ENCODE assay signal across 10 cellular contexts in genomic region chr5:151264113-151264512, GRCh38. TPM values are rescaled to one million over a fixed set of nuclear protein-coding genes. Genes with fewer than 3 reads are reported as not detected.
DNase-seq lines count a peak whose midpoint lies in the region; ATAC-seq and TF ChIP-seq lines count a peak whose summit lies in the region.
"Had no signal": no experiment of that assay in that cellular context is flagged by ENCODE, and none has a peak within 500 bp of the region (broad histone marks: within the 10 kb centered on the region; RNA-seq: fewer than 3 reads in every experiment).

No MANE protein-coding gene starts in this region.

- H3K4me1 Mint-ChIP-seq in activated CD4-positive, alpha-beta T cell treated with anti-CD3 and anti-CD28 coated beads, Interleukin-2, amount 10 ng/mL, durations not matched to agents 7 days and 5 days: peaks cover 12% of the 10 kb centered on the region
- peaks cover 44% of the 10 kb centered on the region for H3K4me1 Mint-ChIP-seq in stimulated activated memory B cell treated with anti-CD40 and anti-IgM and Interleukin-4, amounts not matched to agents 10 μg/mL and 1 μg/mL and 100 μg/mL, for 72 hours

- no peaks in the 10 kb centered on the region for H3K79me1 ChIP-seq in IMR-90 (ENCODE audit: low read depth in 1 of 2, low read length in 2 of 2)

- H4K91ac ChIP-seq in IMR-90 (ENCODE audit: insufficient read depth, low read depth, low read length): no peak overlapping the region

- no peak overlapping the region for H4K5ac ChIP-seq in IMR-90 (ENCODE audit: low read depth, low read length)

- no CpG with 5 or more reads among the region's 1 CpG for WGBS in IMR-90 (ENCODE audit: extremely low coverage in 2 of 2, insufficient read length in 1 of 2), 2 experiments

- H3K27ac ChIP-seq in IMR-90 (ENCODE audit: insufficient read depth, low read length) (no peak overlapping the region), tibial artery (no peak overlapping the region)
- H3K27ac ChIP-seq: C4-2B had no signal

- intact Hi-C loops in IMR-90 (cut with micrococcal nuclease): no loop called here
- intact Hi-C loops in tibial artery (cut with DNase I; ENCODE audit: low total_unique reads): no loop called here

- TF ChIP-seq CTCF in IMR-90 (conservative IDR thresholded peaks at IDR 0.05; ENCODE audit: low read depth, low read length) (no peak), tibial artery (IDR thresholded peaks at IDR 0.05) (no peak)

- H3K4me2 ChIP-seq in IMR-90 (ENCODE audit: low read depth, low read length): no peak overlapping the region

- H2BK120ac ChIP-seq in IMR-90 (ENCODE audit: low read depth, low read length): no peak overlapping the region

- TF ChIP-seq RAD21 in IMR-90 (IDR thresholded peaks at IDR 0.05; ENCODE audit: low read length): no peak

- no peak overlapping the region for H2BK20ac ChIP-seq in IMR-90 (ENCODE audit: low read depth, low read length)

- H2AK5ac ChIP-seq in IMR-90 (ENCODE audit: low read depth, low read length): no peak overlapping the region

- dilution Hi-C loops in IMR-90 (cut with HindIII; ENCODE audit: low sequenced_read_pairs, unreplicated experiment): no loop called here

- H2BK15ac ChIP-seq in IMR-90 (ENCODE audit: low read depth, low read length): no peak overlapping the region

- H2AK9ac ChIP-seq in IMR-90 (replicated peaks; ENCODE audit: low read depth, low read length, poor library complexity): peak overlapping the region; percentile 22

- H3K23ac ChIP-seq in IMR-90 (ENCODE audit: low read depth, low read length): no peak overlapping the region

- no peak overlapping the region for H3K4me3 ChIP-seq in IMR-90 (ENCODE audit: insufficient read depth, low read depth, low read length)
- no peak overlapping the region for H3K4me3 ChIP-seq in tibial artery

- H3K14ac ChIP-seq in IMR-90 (replicated peaks; ENCODE audit: low read depth, low read length): no peak overlapping the region

- peaks cover 5% of the 10 kb centered on the region for H3K9me1 ChIP-seq in IMR-90 (ENCODE audit: insufficient read depth, low read length)

- in situ Hi-C loops in IMR-90 (cut with MboI; ENCODE audit: low sequenced_read_pairs): no loop called here

- H3K4me1 ChIP-seq in IMR-90 (ENCODE audit: control insufficient read depth, insufficient read depth, low read length) (peaks cover 2% of the 10 kb centered on the region; the same call in 1 of the 2 replicates), tibial artery (peaks cover 0 to 2% (median 0%) of the 10 kb centered on the region in 4 donors)

- H3K27me3 ChIP-seq in IMR-90 (ENCODE audit: control insufficient read depth, insufficient read depth, low read length) (no peaks in the 10 kb centered on the region), tibial artery (no peaks in the 10 kb centered on the region)

- H3K9me3 ChIP-seq in IMR-90 (ENCODE audit: control insufficient read depth, insufficient read depth, low read length): no peaks in the 10 kb centered on the region
- no peaks in the 10 kb centered on the region for H3K9me3 ChIP-seq in tibial artery

- no peak overlapping the region for H3K56ac ChIP-seq in IMR-90 (ENCODE audit: extremely low read depth, insufficient read depth, low read length)

- no TSS peak for BruUV-seq in IMR-90 (replicated peaks; lab: Mats Ljungman, UMichigan)

- H2BK5ac ChIP-seq in IMR-90 (ENCODE audit: low read depth, low read length, poor library complexity, severe bottlenecking): no peak overlapping the region

- no peaks in the 10 kb centered on the region for H3K9me3 Mint-ChIP-seq in activated CD4-positive, alpha-beta T cell treated with anti-CD3 and anti-CD28 coated beads, Interleukin-2, amount 10 ng/mL, durations not matched to agents 7 days and 5 days
- no peaks in the 10 kb centered on the region for H3K9me3 Mint-ChIP-seq in stimulated activated memory B cell treated with anti-CD40 and anti-IgM and Interleukin-4, amounts not matched to agents 10 μg/mL and 1 μg/mL and 100 μg/mL, for 72 hours

- CTCF ChIA-PET in activated CD4-positive, alpha-beta T cell treated with anti-CD3 and anti-CD28 coated beads, Interleukin-2, amount 10 ng/mL, durations not matched to agents 7 days and 5 days (lab: Charles Lee): interaction anchor here (2.7 kb wide), 1 partner anchor 11 kb away, joined by 13 read pairs; the partner anchor contains the start of gene GM2A
- CTCF ChIA-PET in IMR-90 (lab: Yijun Ruan, JAX): interaction anchor here (0.9 kb wide), 1 partner anchor 11 kb away, joined by 4 read pairs; the partner anchor contains the start of gene GM2A

- H3K27ac Mint-ChIP-seq in activated CD4-positive, alpha-beta T cell treated with anti-CD3 and anti-CD28 coated beads, Interleukin-2, amount 10 ng/mL, durations not matched to agents 7 days and 5 days: peak overlapping the region; percentile 20
- peak overlapping the region; percentile 81 for H3K27ac Mint-ChIP-seq in stimulated activated memory B cell treated with anti-CD40 and anti-IgM and Interleukin-4, amounts not matched to agents 10 μg/mL and 1 μg/mL and 100 μg/mL, for 72 hours

- no peak overlapping the region for H4K8ac ChIP-seq in IMR-90 (ENCODE audit: low read depth in 2 of 2, low read length in 2 of 2)

- POLR2A ChIA-PET in activated CD4-positive, alpha-beta T cell treated with anti-CD3 and anti-CD28 coated beads, Interleukin-2, amount 10 ng/mL, durations not matched to agents 7 days and 5 days (lab: Charles Lee): no interaction called here
- POLR2A ChIA-PET in IMR-90 (lab: Charles Lee; ENCODE audit: unreplicated experiment): no interaction called here

- no peak overlapping the region for H3K9ac ChIP-seq in IMR-90 (ENCODE audit: low read depth, low read length)

- DNase-seq in activated CD4-positive, alpha-beta T cell treated with anti-CD3 and anti-CD28 coated beads, Interleukin-2, amount 10 ng/mL, durations not matched to agents 7 days and 5 days: no peak
- no peak for DNase-seq in activated CD4-positive, alpha-beta T cell treated with anti-CD3 and anti-CD28 coated beads, Interleukin-2, amount 50 U/mL, for 4 hours
- DNase-seq in IMR-90: peak; percentile 47
- DNase-seq in dermis blood vessel endothelial cell: peak; percentile 29
- DNase-seq in tibial artery: no peak
- no peak for DNase-seq in mucosa of gallbladder (ENCODE audit: low spot score)

- peak overlapping the region; percentile 61 for H2AFZ ChIP-seq in IMR-90 (replicated peaks; ENCODE audit: low read length, poor library complexity)

- no peaks in the 10 kb centered on the region for H4K20me1 ChIP-seq in IMR-90 (ENCODE audit: insufficient read depth, low read length)

- no peak overlapping the region for H3K4me3 Mint-ChIP-seq in activated CD4-positive, alpha-beta T cell treated with anti-CD3 and anti-CD28 coated beads, Interleukin-2, amount 10 ng/mL, durations not matched to agents 7 days and 5 days
- H3K4me3 Mint-ChIP-seq in stimulated activated memory B cell treated with anti-CD40 and anti-IgM and Interleukin-4, amounts not matched to agents 10 μg/mL and 1 μg/mL and 100 μg/mL, for 72 hours: no peak overlapping the region

- no peak overlapping the region for H3K18ac ChIP-seq in IMR-90 (ENCODE audit: low read depth, low read length)

- H3K36me3 ChIP-seq in IMR-90 (ENCODE audit: control insufficient read depth, insufficient read depth, low read length) (peaks cover 10% of the 10 kb centered on the region), tibial artery (peaks cover 42 to 76% (median 47%) of the 10 kb centered on the region in 3 donors)

- no peaks in the 10 kb centered on the region for H3K27me3 Mint-ChIP-seq in activated CD4-positive, alpha-beta T cell treated with anti-CD3 and anti-CD28 coated beads, Interleukin-2, amount 10 ng/mL, durations not matched to agents 7 days and 5 days
- no peaks in the 10 kb centered on the region for H3K27me3 Mint-ChIP-seq in stimulated activated memory B cell treated with anti-CD40 and anti-IgM and Interleukin-4, amounts not matched to agents 10 μg/mL and 1 μg/mL and 100 μg/mL, for 72 hours

- ATAC-seq in IMR-90 (ENCODE audit: low read depth): peak; percentile 86
- ATAC-seq in stimulated activated memory B cell treated with anti-CD40 and anti-IgM and Interleukin-4, amounts not matched to agents 10 μg/mL and 1 μg/mL and 100 μg/mL, for 72 hours: peak; percentile 58
- ATAC-seq in GM18517 (IDR thresholded peaks at IDR 0.05; ENCODE audit: unreplicated experiment): no peak

- TF ChIP-seq POLR2A in IMR-90 (IDR thresholded peaks at IDR 0.05; ENCODE audit: low read depth, low read length): no peak

- peaks cover 26% of the 10 kb centered on the region for H3K36me3 Mint-ChIP-seq in activated CD4-positive, alpha-beta T cell treated with anti-CD3 and anti-CD28 coated beads, Interleukin-2, amount 10 ng/mL, durations not matched to agents 7 days and 5 days (ENCODE audit: low read depth)
- peaks cover 90% of the 10 kb centered on the region for H3K36me3 Mint-ChIP-seq in stimulated activated memory B cell treated with anti-CD40 and anti-IgM and Interleukin-4, amounts not matched to agents 10 μg/mL and 1 μg/mL and 100 μg/mL, for 72 hours

- no peak overlapping the region for H3K4ac ChIP-seq in IMR-90 (ENCODE audit: low read depth, low read length)

RNA-seq across cellular contexts. Expression of gene GM2A, which starts 11.1 kb away (rescaled TPM):
- 10 to 100 TPM; 15.9 to 19.5 TPM for total RNA-seq in activated CD4-positive, alpha-beta T cell treated with anti-CD3 and anti-CD28 coated beads, Interleukin-2, amount 10 ng/mL, durations not matched to agents 7 days and 5 days
- 18.5 and 18.6 TPM in 2 replicates for total RNA-seq in IMR-90 (2012; rRNA removed)
- 12.8 and 13.8 TPM in 2 replicates for polyA plus RNA-seq in IMR-90 (2012; rRNA removed)
- 8.0 and 9.9 TPM in 2 replicates for polyA plus RNA-seq in IMR-90 (2012; cell fraction: cytosol; rRNA removed)
- 2.0 and 3.1 TPM in 2 replicates for polyA plus RNA-seq in IMR-90 (2012; cell fraction: nucleus; rRNA removed; ENCODE audit: low replicate concordance)
- 15.5 and 18.0 TPM in 2 replicates for total RNA-seq in dermis blood vessel endothelial cell
- total RNA-seq in mucosa of gallbladder: 38.1 TPM

RNA-seq across cellular contexts. Expression of gene SLC36A3, which starts 39.5 kb away (rescaled TPM):
- not detected for total RNA-seq in activated CD4-positive, alpha-beta T cell treated with anti-CD3 and anti-CD28 coated beads, Interleukin-2, amount 10 ng/mL, durations not matched to agents 7 days and 5 days
- total RNA-seq in IMR-90 (2012; rRNA removed) (not detected in 2 replicates), dermis blood vessel endothelial cell (not detected in 2 replicates), mucosa of gallbladder (not detected)
- not detected in 2 replicates for polyA plus RNA-seq in IMR-90 (2012; rRNA removed)
- polyA plus RNA-seq in IMR-90 (2012; cell fraction: cytosol; rRNA removed): not detected in 2 replicates
- polyA plus RNA-seq in IMR-90 (2012; cell fraction: nucleus; rRNA removed; ENCODE audit: low replicate concordance): not detected in 2 replicates
- total RNA-seq: skeletal muscle tissue had no signal

RNA-seq across cellular contexts. Expression of gene CCDC69, which starts 40.2 kb away (rescaled TPM):
- 10 to 100 TPM; 79.4 to 84.1 TPM for total RNA-seq in activated CD4-positive, alpha-beta T cell treated with anti-CD3 and anti-CD28 coated beads, Interleukin-2, amount 10 ng/mL, durations not matched to agents 7 days and 5 days
- total RNA-seq in IMR-90 (2012; rRNA removed) (0.36 and 0.56 TPM in 2 replicates), dermis blood vessel endothelial cell (5.4 and 5.6 TPM in 2 replicates), mucosa of gallbladder (36.0 TPM)
- polyA plus RNA-seq in IMR-90 (2012; rRNA removed): 0.36 and 0.48 TPM in 2 replicates
- polyA plus RNA-seq in IMR-90 (2012; cell fraction: cytosol; rRNA removed): 0.25 and 0.31 TPM in 2 replicates
- 0.11 and 0.24 TPM in 2 replicates for polyA plus RNA-seq in IMR-90 (2012; cell fraction: nucleus; rRNA removed; ENCODE audit: low replicate concordance)

Comparison
In these comparisons a context has a peak if more than half of its experiments do, and no peak if none do; other contexts are left out.
1. DNase-seq: peak in IMR-90 (single experiment) and dermis blood vessel endothelial cell (single experiment); none in activated CD4-positive, alpha-beta T cell treated with anti-CD3 and anti-CD28 coated beads, Interleukin-2, amount 10 ng/mL, durations not matched to agents 7 days and 5 days (single experiment), activated CD4-positive, alpha-beta T cell treated with anti-CD3 and anti-CD28 coated beads, Interleukin-2, amount 50 U/mL, for 4 hours (0 of 2), tibial artery (0 of 2) and mucosa of gallbladder (single experiment).